In genomic region chr2:238696323-238696722, GRCh38 we compare ENCODE assay signal across 22 cellular contexts.
"Had no signal": no experiment of that assay in that cellular context is flagged by ENCODE, and none has a peak within 500 bp of the region (broad histone marks: within the 10 kb centered on the region; RNA-seq: fewer than 3 reads in every experiment).

No MANE protein-coding gene starts in this region.

- H3K27me3 Mint-ChIP-seq: activated CD8-positive, alpha-beta T cell treated with anti-CD3 and anti-CD28 coated beads for 36 hours; activated naive CD4-positive, alpha-beta T cell treated with anti-CD3 and anti-CD28 coated beads, Interleukin-2, amount 50 U/mL, for 24 hours; activated naive CD8-positive, alpha-beta T cell treated with anti-CD3 and anti-CD28 coated beads, Interleukin-2, amount 50 U/mL, for 24 hours; activated T-helper 17 cell treated with anti-CD3 and anti-CD28 coated beads, Interleukin-2, amount 50 U/mL, for 72 hours; stimulated activated naive B cell treated with anti-CD40 and anti-IgM and Interleukin-4, amounts not matched to agents 10 μg/mL and 1 μg/mL and 100 μg/mL, for 72 hours had no signal

- H3K9me3 Mint-ChIP-seq: activated CD8-positive, alpha-beta T cell treated with anti-CD3 and anti-CD28 coated beads for 36 hours; activated naive CD4-positive, alpha-beta T cell treated with anti-CD3 and anti-CD28 coated beads, Interleukin-2, amount 50 U/mL, for 24 hours; activated naive CD8-positive, alpha-beta T cell treated with anti-CD3 and anti-CD28 coated beads, Interleukin-2, amount 50 U/mL, for 24 hours; activated T-cell treated with anti-CD3 and anti-CD28 coated beads, Interleukin-2, amount 50 U/mL, for 4 hours; activated T-helper 17 cell treated with anti-CD3 and anti-CD28 coated beads, Interleukin-2, amount 50 U/mL, for 72 hours; immature natural killer cell; nephron progenitor cell; stimulated activated naive B cell treated with anti-CD40 and anti-IgM and Interleukin-4, amounts not matched to agents 10 μg/mL and 1 μg/mL and 100 μg/mL, for 72 hours had no signal

- H3K36me3 Mint-ChIP-seq: activated naive CD4-positive, alpha-beta T cell treated with anti-CD3 and anti-CD28 coated beads, Interleukin-2, amount 50 U/mL, for 24 hours; immature natural killer cell; stimulated activated naive B cell treated with anti-CD40 and anti-IgM and Interleukin-4, amounts not matched to agents 10 μg/mL and 1 μg/mL and 100 μg/mL, for 72 hours had no signal

- H3K36me3 ChIP-seq: left lung, neutrophil, ovary, stomach, thyroid gland, upper lobe of left lung had no signal

- H3K4me3 ChIP-seq: left lung, ovary, stomach, thyroid gland, upper lobe of left lung had no signal

- H3K9me3 ChIP-seq: left lung, neutrophil, ovary, stomach, thyroid gland, upper lobe of left lung had no signal

- DNase-seq: activated CD4-positive, alpha-beta T cell treated with anti-CD3 and anti-CD28 coated beads, Interleukin-2, amount 50 U/mL, for 1 hour; activated CD4-positive, CD25-positive, alpha-beta regulatory T cell treated with anti-CD3 and anti-CD28 coated beads, Interleukin-2, amount 50 U/mL, for 72 hours; activated CD8-positive, alpha-beta T cell treated with anti-CD3 and anti-CD28 coated beads for 36 hours; activated gamma-delta T cell treated with Interleukin-2 at 50 U/mL for 16 hours; activated naive CD8-positive, alpha-beta T cell treated with anti-CD3 and anti-CD28 coated beads, Interleukin-2, amount 50 U/mL, for 24 hours; activated T-cell treated with anti-CD3 and anti-CD28 coated beads, Interleukin-2, amount 50 U/mL, for 4 hours; effector memory CD4-positive, alpha-beta T cell; immature natural killer cell; left lung; nephron progenitor cell; ovary; small intestine; stimulated activated naive B cell treated with anti-CD40 and anti-IgM and Interleukin-4, amounts not matched to agents 10 μg/mL and 1 μg/mL and 100 μg/mL, for 72 hours; stomach; T-helper 2 cell; thyroid gland; upper lobe of left lung had no signal

- H3K27me3 ChIP-seq: left lung, neutrophil, ovary, stomach, thyroid gland, upper lobe of left lung had no signal

- H3K27ac ChIP-seq: left lung, neutrophil, ovary, thyroid gland, upper lobe of left lung had no signal

- ATAC-seq: activated CD8-positive, alpha-beta T cell treated with anti-CD3 and anti-CD28 coated beads for 36 hours; activated naive CD8-positive, alpha-beta T cell treated with anti-CD3 and anti-CD28 coated beads, Interleukin-2, amount 50 U/mL, for 24 hours; activated T-cell treated with anti-CD3 and anti-CD28 coated beads, Interleukin-2, amount 50 U/mL, for 4 hours; activated T-helper 17 cell treated with anti-CD3 and anti-CD28 coated beads, Interleukin-2, amount 50 U/mL, for 72 hours; left lung; SK-N-SH treated with all-trans-retinoic acid at 6 μM for 48 hours; stimulated activated naive B cell treated with anti-CD40 and anti-IgM and Interleukin-4, amounts not matched to agents 10 μg/mL and 1 μg/mL and 100 μg/mL, for 72 hours had no signal

- H3K4me1 ChIP-seq: left lung had no signal

- H3K27ac Mint-ChIP-seq: activated CD8-positive, alpha-beta T cell treated with anti-CD3 and anti-CD28 coated beads for 36 hours; activated naive CD4-positive, alpha-beta T cell treated with anti-CD3 and anti-CD28 coated beads, Interleukin-2, amount 50 U/mL, for 24 hours; activated naive CD8-positive, alpha-beta T cell treated with anti-CD3 and anti-CD28 coated beads, Interleukin-2, amount 50 U/mL, for 24 hours; activated T-helper 17 cell treated with anti-CD3 and anti-CD28 coated beads, Interleukin-2, amount 50 U/mL, for 72 hours; immature natural killer cell; progenitor cell of endocrine pancreas; stimulated activated naive B cell treated with anti-CD40 and anti-IgM and Interleukin-4, amounts not matched to agents 10 μg/mL and 1 μg/mL and 100 μg/mL, for 72 hours had no signal

- H3K4me3 Mint-ChIP-seq: activated CD8-positive, alpha-beta T cell treated with anti-CD3 and anti-CD28 coated beads for 36 hours; activated naive CD4-positive, alpha-beta T cell treated with anti-CD3 and anti-CD28 coated beads, Interleukin-2, amount 50 U/mL, for 24 hours; activated naive CD8-positive, alpha-beta T cell treated with anti-CD3 and anti-CD28 coated beads, Interleukin-2, amount 50 U/mL, for 24 hours; activated T-cell treated with anti-CD3 and anti-CD28 coated beads, Interleukin-2, amount 50 U/mL, for 4 hours; activated T-helper 17 cell treated with anti-CD3 and anti-CD28 coated beads, Interleukin-2, amount 50 U/mL, for 72 hours; immature natural killer cell; nephron progenitor cell; stimulated activated naive B cell treated with anti-CD40 and anti-IgM and Interleukin-4, amounts not matched to agents 10 μg/mL and 1 μg/mL and 100 μg/mL, for 72 hours had no signal

- H3K4me1 Mint-ChIP-seq: activated naive CD4-positive, alpha-beta T cell treated with anti-CD3 and anti-CD28 coated beads, Interleukin-2, amount 50 U/mL, for 24 hours; activated naive CD8-positive, alpha-beta T cell treated with anti-CD3 and anti-CD28 coated beads, Interleukin-2, amount 50 U/mL, for 24 hours; activated T-helper 17 cell treated with anti-CD3 and anti-CD28 coated beads, Interleukin-2, amount 50 U/mL, for 72 hours; immature natural killer cell; stimulated activated naive B cell treated with anti-CD40 and anti-IgM and Interleukin-4, amounts not matched to agents 10 μg/mL and 1 μg/mL and 100 μg/mL, for 72 hours had no signal
